In the genomic region with DNA sequence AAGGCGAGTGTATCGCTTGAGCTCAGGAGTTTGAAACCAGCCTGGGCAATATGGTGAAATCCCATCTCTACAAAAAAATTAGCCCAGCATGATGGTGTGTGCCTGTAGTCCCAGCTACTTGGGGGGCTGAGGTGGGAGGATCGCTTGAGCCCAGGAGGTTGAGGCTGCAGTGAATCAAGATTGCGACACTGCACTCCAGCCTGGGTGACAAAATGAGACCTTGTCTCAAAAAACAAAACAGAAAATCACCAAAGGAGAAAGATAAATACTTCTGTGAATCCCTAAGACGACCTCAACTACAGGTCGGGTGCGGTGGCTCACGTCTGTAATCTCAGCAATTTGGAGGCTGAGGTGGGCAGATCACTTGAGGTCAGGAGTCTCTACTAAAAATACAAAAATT, we compare ENCODE assay signal across 2 cellular contexts.
A peak's percentile ranks its signal among the peaks of the same experiment; 100 is the strongest.
TF ChIP-seq lines count a peak whose summit lies in the region.

No MANE protein-coding gene starts in this region.

TF ChIP-seq in K562, 482 proteins besides CTCF, POLR2A, EP300 and RAD21:
- TF ChIP-seq CEBPB (tag; IDR thresholded peaks at IDR 0.05), result peak; percentile 35; the same call in 1 of the 2 replicates

TF ChIP-seq in HepG2, 621 proteins besides CTCF, POLR2A, EP300 and RAD21:
- TF ChIP-seq CEBPB (IDR thresholded peaks at IDR 0.05; ENCODE audit: borderline replicate concordance, low read depth, low read length), result peak; percentile 60
TF ChIP-seq in HepG2: peak in this region for 1; not testable (repeated sequence) for 620.
